In genomic region chr3:183428140-183429023, GRCh38 we compare ENCODE assay signal across 8 cellular contexts. TPM values are rescaled to one million over a fixed set of nuclear protein-coding genes. Genes with fewer than 3 reads are reported as not detected.
A peak's percentile ranks its signal among the peaks of the same experiment; 100 is the strongest.
DNase-seq lines count a peak whose midpoint lies in the region; ATAC-seq, FAIRE-seq and TF ChIP-seq lines count a peak whose summit lies in the region.

Gene MCF2L2, minus strand, starts transcription at chr3:183428619. Its CDS starts 642 bp downstream, at chr3:183427977.

- no peak for TF ChIP-seq POLR2A in gastrocnemius medialis (IDR thresholded peaks at IDR 0.05)

- peaks cover 36% of the 10 kb centered on the region for H3K27me3 ChIP-seq in MG63
- no peaks in the 10 kb centered on the region for H3K27me3 ChIP-seq in iPS DF 6.9 (ENCODE audit: control insufficient read depth, insufficient read depth, low read length)
- H3K27me3 ChIP-seq in gastrocnemius medialis: peaks cover 10 to 25% (median 18%) of the 10 kb centered on the region in 3 donors

- TF ChIP-seq CTCF in D721Med (IDR thresholded peaks at IDR 0.05; ENCODE audit: insufficient read depth, missing control alignments) (no peak), gastrocnemius medialis (IDR thresholded peaks at IDR 0.05 in 4 of 5, conservative IDR thresholded peaks at IDR 0.05 in 1 of 5) (no peak)

- ATAC-seq in GM21737 (IDR thresholded peaks at IDR 0.05; ENCODE audit: unreplicated experiment) (peak; percentile 69), gastrocnemius medialis (peak; percentile 46 to 48)

- in situ Hi-C loops in gastrocnemius medialis (cut with MboI; ENCODE audit: low sequenced_read_pairs in 4 of 4): no loop called here

- no peaks in the 10 kb centered on the region for H3K9me3 ChIP-seq in MG63
- H3K9me3 ChIP-seq in iPS DF 6.9 (ENCODE audit: control insufficient read depth, insufficient read depth, low read length): no peaks in the 10 kb centered on the region
- H3K9me3 ChIP-seq in gastrocnemius medialis: no peaks in the 10 kb centered on the region

- H3K36me3 ChIP-seq in MG63: no peaks in the 10 kb centered on the region
- no peaks in the 10 kb centered on the region for H3K36me3 ChIP-seq in iPS DF 6.9 (ENCODE audit: control insufficient read depth, insufficient read depth, low read length)
- no peaks in the 10 kb centered on the region for H3K36me3 ChIP-seq in gastrocnemius medialis

- intact Hi-C loops in gastrocnemius medialis (cut with DNase I; ENCODE audit: low total_unique reads): no loop called here

- no peak for FAIRE-seq in D721Med (lab: Jason Lieb, UNC)

- H3K4me1 ChIP-seq in iPS DF 6.9 (ENCODE audit: control insufficient read depth, insufficient read depth, low read length): peaks cover 2% of the 10 kb centered on the region; the same call in 1 of the 2 replicates
- H3K4me1 ChIP-seq in gastrocnemius medialis: peaks cover 0 to 11% of the 10 kb centered on the region in 2 donors

- no CpG with 5 or more reads among the region's 98 CpGs for WGBS in iPS DF 6.9 (ENCODE audit: insufficient coverage, insufficient read length)

- DNase-seq in D721Med (ENCODE audit: insufficient read length, low spot score) (peak; percentile 51), MG63 (peak; percentile 62), T-helper 2 cell (peak; percentile 48 to 86 (median 70)), astrocyte of the hippocampus (ENCODE audit: low read depth, low spot score) (peak; percentile 61), iPS DF 6.9 (ENCODE audit: low read depth, low spot score) (no peak), gastrocnemius medialis (peak in 1 of 2 donors; percentile 39), T1000 (lab: John Stamatoyannopoulos, UW) (no peak)

- H3K27ac ChIP-seq in iPS DF 6.9 (ENCODE audit: low read length): no peak within 1 kb of the TSS
- no peak within 1 kb of the TSS for H3K27ac ChIP-seq in gastrocnemius medialis

- H3K4me3 ChIP-seq in MG63: peak within 1 kb of the TSS; percentile 55
- H3K4me3 ChIP-seq in iPS DF 6.9 (ENCODE audit: low read length): peak within 1 kb of the TSS; percentile 98
- peak within 1 kb of the TSS; percentile 62 to 68 (median 65) for H3K4me3 ChIP-seq in gastrocnemius medialis

RNA-seq across cellular contexts. Expression of gene MCF2L2, which starts in this region (rescaled TPM):
- total RNA-seq in MG63 (2014; rRNA removed; shearing (Covaris generic); ENCODE audit: low replicate concordance): not detected in 2 replicates
- total RNA-seq in gastrocnemius medialis: under 1 TPM; 0.27 to 0.61 (median 0.46) TPM

Comparison
In these comparisons a context has a peak if more than half of its experiments do, and no peak if none do; other contexts are left out.
1. Peak in DNase-seq and H3K4me3 ChIP-seq in MG63; RNA of the gene not detected or under 1 TPM.
2. Peak in ATAC-seq and H3K4me3 ChIP-seq in gastrocnemius medialis; RNA of the gene not detected or under 1 TPM.
3. DNase-seq: peak in D721Med (single experiment), T-helper 2 cell (5 of 5) and astrocyte of the hippocampus (single experiment); none in iPS DF 6.9 (single experiment) and T1000 (single experiment).
4. Peak in every context shown above with its lines, with median percentiles within 50 percentile points of each other: H3K4me3 ChIP-seq.